13 cellular contexts compared by ENCODE assay signal in the genomic region with DNA sequence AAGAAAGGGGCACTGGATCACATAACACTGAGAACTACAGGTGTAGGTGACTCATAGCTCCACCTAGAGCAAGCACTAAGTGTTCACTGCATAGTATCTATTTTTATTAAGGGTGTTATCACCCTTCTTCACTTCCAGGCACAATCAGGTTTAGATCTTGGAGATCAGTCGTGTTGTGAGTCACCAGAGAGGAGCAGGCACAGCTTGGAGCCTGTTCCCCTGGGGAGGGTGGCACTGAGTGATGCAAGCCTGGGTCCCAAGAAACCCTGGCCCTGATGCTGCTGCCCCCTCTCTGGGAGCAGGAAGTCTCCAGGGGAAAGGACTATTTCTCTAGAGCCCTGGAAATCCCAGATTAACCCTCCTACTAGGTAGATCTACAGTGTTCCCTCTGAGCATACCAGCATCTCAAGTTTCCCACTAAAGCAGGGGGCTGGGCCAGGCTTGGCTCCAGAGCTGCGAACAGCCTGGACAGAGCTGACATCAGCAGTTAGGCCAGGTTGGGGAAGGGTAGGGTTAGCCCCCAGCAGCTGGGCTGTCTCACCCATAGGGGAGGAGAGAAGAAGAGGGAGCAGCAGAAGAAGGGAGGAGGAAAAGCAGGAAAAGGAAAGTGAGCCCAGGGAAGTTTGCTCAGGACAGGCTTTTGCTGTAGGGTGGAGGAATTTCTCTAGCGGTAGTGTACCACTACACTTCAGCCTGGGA. TPM values are rescaled to one million over a fixed set of nuclear protein-coding genes. Genes with fewer than 3 reads are reported as not detected.
DNase-seq lines count a peak whose midpoint lies in the region; ATAC-seq and TF ChIP-seq lines count a peak whose summit lies in the region.
"Had no signal": no experiment of that assay in that cellular context is flagged by ENCODE, and none has a peak within 500 bp of the region (broad histone marks: within the 10 kb centered on the region; RNA-seq: fewer than 3 reads in every experiment).

No MANE protein-coding gene starts in this region.

- peak; percentile 58 for DNase-seq in HPDE6-E6E7 (ENCODE audit: extremely low spot score)
- DNase-seq in RWPE1 (ENCODE audit: low spot score) = peak; percentile 61
- no peak for DNase-seq in right cardiac atrium
- DNase-seq in sigmoid colon = peak; percentile 59
- DNase-seq in AG08395 (ENCODE audit: low spot score) = no peak
- DNase-seq: activated naive CD8-positive, alpha-beta T cell treated with anti-CD3 and anti-CD28 coated beads, Interleukin-2, amount 10 ng/mL, durations not matched to agents 7 days and 5 days; effector memory CD4-positive, alpha-beta T cell; NCI-H345; stimulated activated CD4-positive, alpha-beta T cell treated with anti-CD3 and anti-CD28 coated beads, Interleukin-4, amount 100 ng/mL, for 24 hours had no signal

- TF ChIP-seq EP300 in sigmoid colon (IDR thresholded peaks at IDR 0.05) = no peak

- intact Hi-C loops in right cardiac atrium (cut with DNase I) (no loop called here), sigmoid colon (cut with DNase I) (no loop called here)

- no peaks in the 10 kb centered on the region for H3K4me1 ChIP-seq in right cardiac atrium (ENCODE audit: control insufficient read depth, insufficient read depth, low read length)
- H3K4me1 ChIP-seq in sigmoid colon = no peaks in the 10 kb centered on the region

- no peaks in the 10 kb centered on the region for H3K36me3 ChIP-seq in sigmoid colon
- H3K36me3 ChIP-seq: suprapubic skin had no signal

- POLR2A ChIA-PET in RWPE1 (lab: Yijun Ruan, JAX; ENCODE audit: low non-redundant PET) = no interaction called here

- no peaks in the 10 kb centered on the region for H3K9me3 ChIP-seq in right cardiac atrium (ENCODE audit: control insufficient read depth, low read length)
- no peaks in the 10 kb centered on the region for H3K9me3 ChIP-seq in sigmoid colon
- H3K9me3 ChIP-seq: suprapubic skin had no signal

- H3K27ac ChIP-seq in RWPE1 (peak overlapping the region; percentile 65), right cardiac atrium (ENCODE audit: low read length) (no peak overlapping the region), sigmoid colon (no peak overlapping the region)
- H3K27ac ChIP-seq: SK-N-MC, suprapubic skin had no signal

- TF ChIP-seq CTCF in RWPE1 (conservative IDR thresholded peaks at IDR 0.05; ENCODE audit: low read depth) (no peak), sigmoid colon (IDR thresholded peaks at IDR 0.05) (no peak)

- H3K27me3 ChIP-seq in right cardiac atrium (ENCODE audit: control insufficient read depth, insufficient read depth) = no peaks in the 10 kb centered on the region
- H3K27me3 ChIP-seq in sigmoid colon = no peaks in the 10 kb centered on the region
- H3K27me3 ChIP-seq: suprapubic skin had no signal

- no peak for TF ChIP-seq POLR2A in sigmoid colon (IDR thresholded peaks at IDR 0.05)

- H3K4me3 ChIP-seq in right cardiac atrium (ENCODE audit: low read length) (no peak overlapping the region), sigmoid colon (no peak overlapping the region)
- H3K4me3 ChIP-seq: SK-N-MC, suprapubic skin had no signal

- WGBS in right cardiac atrium = 42% methylated on average over 3 of the region's 3 CpGs
- 33 to 66% methylated on average over 3 of the region's 3 CpGs for WGBS in sigmoid colon, 2 donors

- CTCF ChIA-PET in RWPE1 (lab: Yijun Ruan, JAX) = interaction anchor here (0.6 kb wide), 1 partner anchor 126 kb away, joined by 3 read pairs; no protein-coding TSS in a partner anchor

- ATAC-seq in right cardiac atrium = peak; percentile 13 to 53
- ATAC-seq in GM18858 (IDR thresholded peaks at IDR 0.05; ENCODE audit: unreplicated experiment) = no peak
- ATAC-seq in GM18861 (IDR thresholded peaks at IDR 0.05; ENCODE audit: unreplicated experiment) = no peak

RNA-seq across cellular contexts. Expression of gene SPINK4, which starts 28.1 kb away (rescaled TPM):
- total RNA-seq in right cardiac atrium (not detected), sigmoid colon (not detected)
- polyA plus RNA-seq in right cardiac atrium (not detected), sigmoid colon (1,000 to 10,000 TPM in 1 of 3 donors, 100 to 1,000 TPM in 1, 10 to 100 TPM in 1; 26.4 to 1,105 (median 121) TPM)
- total RNA-seq: activated naive CD8-positive, alpha-beta T cell treated with anti-CD3 and anti-CD28 coated beads, Interleukin-2, amount 10 ng/mL, durations not matched to agents 7 days and 5 days; suprapubic skin had no signal

RNA-seq across cellular contexts. Expression of gene B4GALT1, which starts 44.7 kb away (rescaled TPM):
- total RNA-seq in right cardiac atrium = 100 to 1,000 TPM in 1 of 4 donors, 10 to 100 TPM in 3; 44.0 to 137 (median 58.3) TPM
- polyA plus RNA-seq in right cardiac atrium = 24.7 TPM
- total RNA-seq in sigmoid colon = 10 to 100 TPM; 20.3 to 28.0 (median 25.0) TPM
- polyA plus RNA-seq in sigmoid colon = 100 to 1,000 TPM in 1 of 3 donors, 10 to 100 TPM in 2; 24.0 to 107 (median 61.5) TPM

RNA-seq across cellular contexts. Expression of gene BAG1, which starts 52.7 kb away (rescaled TPM):
- total RNA-seq in right cardiac atrium (100 to 1,000 TPM; 199 to 229 (median 206) TPM), sigmoid colon (100 to 1,000 TPM in 3 of 4 donors, 10 to 100 TPM in 1; 93.3 to 164 (median 135) TPM)
- polyA plus RNA-seq in right cardiac atrium (222 TPM), sigmoid colon (100 to 1,000 TPM; 105 to 243 (median 198) TPM)

RNA-seq across cellular contexts. Expression of gene CHMP5, which starts 53.0 kb away (rescaled TPM):
- 10 to 100 TPM; 46.7 to 56.1 (median 52.1) TPM for total RNA-seq in right cardiac atrium
- 56.7 TPM for polyA plus RNA-seq in right cardiac atrium
- total RNA-seq in sigmoid colon = 10 to 100 TPM; 54.6 to 79.6 (median 64.3) TPM
- 100 to 1,000 TPM in 2 of 3 donors, 10 to 100 TPM in 1; 80.6 to 307 (median 183) TPM for polyA plus RNA-seq in sigmoid colon

Comparison
In these comparisons a context has a peak if more than half of its experiments do, and no peak if none do; other contexts are left out.
1. DNase-seq: peak in HPDE6-E6E7 (single experiment), RWPE1 (single experiment) and sigmoid colon (single experiment); none in right cardiac atrium (0 of 3) and AG08395 (single experiment).
2. ATAC-seq: peak in right cardiac atrium (2 of 2); none in GM18858 (single experiment) and GM18861 (single experiment).